12 cellular contexts compared by ENCODE assay signal in genomic region chr10:6738464-6738824, GRCh38.
DNase-seq lines count a peak whose midpoint lies in the region; ATAC-seq and TF ChIP-seq lines count a peak whose summit lies in the region.
"Had no signal": no experiment of that assay in that cellular context is flagged by ENCODE, and none has a peak within 500 bp of the region (broad histone marks: within the 10 kb centered on the region; RNA-seq: fewer than 3 reads in every experiment).

No MANE protein-coding gene starts in this region.

- H3K9me3 ChIP-seq in GM23248 (ENCODE audit: low read depth): no peaks in the 10 kb centered on the region

- H3K27me3 ChIP-seq in GM23248 (replicated peaks; ENCODE audit: insufficient read depth) (no peaks in the 10 kb centered on the region), dorsolateral prefrontal cortex (peaks cover 0 to 22% (median 0%) of the 10 kb centered on the region in 45 donors)

- in situ Hi-C loops in GM23248 (cut with MboI): no loop called here

- ATAC-seq in SK-N-SH treated with all-trans-retinoic acid at 6 μM for 48 hours: peak; percentile 35

- peak overlapping the region; percentile 64 for H2AFZ ChIP-seq in GM23248

- peaks cover 25% of the 10 kb centered on the region for H3F3A ChIP-seq in GM23248 (ENCODE audit: insufficient read depth)

- DNase-seq in GM23248 (no peak), fibroblast of villous mesenchyme (ENCODE audit: low read depth) (peak; percentile 54), posterior vena cava (ENCODE audit: low spot score) (peak; percentile 8), T-helper 2 cell (no peak), dorsolateral prefrontal cortex (no peak), NCI-H1092 (lab: John Stamatoyannopoulos, UW) (no peak), HuH-7 (ENCODE audit: low spot score) (no peak)
- DNase-seq: activated CD4-positive, alpha-beta T cell treated with anti-CD3 and anti-CD28 coated beads, Interleukin-2, amount 50 U/mL, for 4 hours; activated naive CD4-positive, alpha-beta T cell treated with anti-CD3 and anti-CD28 coated beads, Interleukin-2, amount 10 ng/mL, durations not matched to agents 7 days and 5 days; NCI-H82; SW 1271 had no signal

- H3K4me3 ChIP-seq in GM23248: peak overlapping the region; percentile 48
- peak overlapping the region; percentile 13 for H3K4me3 ChIP-seq in fibroblast of villous mesenchyme (ENCODE audit: low read depth, low read length)
- H3K4me3 ChIP-seq in dorsolateral prefrontal cortex: peak overlapping the region in 20 of 59 donors; percentile 1 to 46 (median 22)

- H3K4me1 ChIP-seq in GM23248 (ENCODE audit: insufficient read depth): peaks cover 29% of the 10 kb centered on the region

- TF ChIP-seq CTCF in fibroblast of villous mesenchyme (IDR thresholded peaks at IDR 0.05; ENCODE audit: insufficient read depth, low read depth, low read length) (no peak), dorsolateral prefrontal cortex (IDR thresholded peaks at IDR 0.05 in 54 of 56, conservative IDR thresholded peaks at IDR 0.05 in 2 of 56; ENCODE audit: low read depth in 1 of 56, partially characterized antibody in 56 of 56) (no peak)

- H3K4me2 ChIP-seq in GM23248 (ENCODE audit: unreplicated experiment): peak overlapping the region; percentile 74

- intact Hi-C loops in posterior vena cava (cut with DNase I): loop anchor here in 1 of 2 donors (5.0 kb wide), 1 partner anchor 741 kb away; no protein-coding TSS in a partner anchor
- intact Hi-C loops in dorsolateral prefrontal cortex (cut with DNase I): no loop called here

- no peaks in the 10 kb centered on the region for H3K79me2 ChIP-seq in GM23248 (ENCODE audit: insufficient read depth)

- H3K27ac ChIP-seq in GM23248 (no peak overlapping the region), dorsolateral prefrontal cortex (no peak overlapping the region)

- 15 to 18% methylated on average over 7 of the region's 7 CpGs for WGBS in GM23248 (ENCODE audit: low coverage in 1 of 2, low lambda C conversion rate in 2 of 2, missing lambda C conversion rate in 2 of 2), 2 experiments

- no peaks in the 10 kb centered on the region for H4K20me1 ChIP-seq in GM23248 (ENCODE audit: insufficient read depth)

- H3K9ac ChIP-seq in GM23248: no peak overlapping the region

- H3K9me2 ChIP-seq in GM23248 (ENCODE audit: insufficient read depth): no peaks in the 10 kb centered on the region

- H3K36me3 ChIP-seq in GM23248 (ENCODE audit: low read depth): no peaks in the 10 kb centered on the region

TF ChIP-seq in SK-N-SH treated with all-trans-retinoic acid at 6 μM for 48 hours, 23 proteins besides CTCF, POLR2A, EP300 and RAD21:
- no peak for TF ChIP-seq ISL1 (CRISPR knock-in tag; IDR thresholded peaks at IDR 0.05)
- TF ChIP-seq CREB5 (CRISPR knock-in tag; IDR thresholded peaks at IDR 0.05; ENCODE audit: low read depth): no peak
- TF ChIP-seq CSDC2 (CRISPR knock-in tag; IDR thresholded peaks at IDR 0.05): no peak
- TF ChIP-seq POU6F1 (CRISPR knock-in tag; IDR thresholded peaks at IDR 0.05; ENCODE audit: borderline replicate concordance, low read depth): no peak
TF ChIP-seq in SK-N-SH treated with all-trans-retinoic acid at 6 μM for 48 hours: peak in this region for 0.

Comparison
In these comparisons a context has a peak if more than half of its experiments do, and no peak if none do; other contexts are left out.
1. DNase-seq: peak in fibroblast of villous mesenchyme (single experiment) and posterior vena cava (single experiment); none in GM23248 (single experiment), T-helper 2 cell (0 of 5), dorsolateral prefrontal cortex (0 of 10), NCI-H1092 (single experiment) and HuH-7 (single experiment).